In the genomic region with DNA sequence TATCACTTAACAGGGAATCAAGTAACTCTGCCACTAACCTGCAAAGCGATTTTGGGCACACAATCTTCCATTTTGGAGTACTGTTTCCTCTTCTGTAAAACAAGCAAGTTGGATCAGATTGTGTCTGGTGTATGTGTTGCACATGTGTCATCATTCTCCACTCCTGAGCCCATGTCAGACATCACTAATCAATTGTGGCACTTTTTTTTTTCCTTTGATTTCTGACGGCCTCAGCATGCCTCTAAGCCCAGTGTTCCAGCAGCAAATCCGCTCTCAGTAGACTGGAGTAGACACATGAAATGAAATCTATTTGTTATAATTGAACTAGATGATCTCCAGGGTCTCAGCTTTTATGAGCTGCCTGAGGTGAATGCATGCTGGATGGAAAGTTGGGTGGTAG, we compare ENCODE assay signal across 25 cellular contexts.
"Had no signal": no experiment of that assay in that cellular context is flagged by ENCODE, and none has a peak within 500 bp of the region (broad histone marks: within the 10 kb centered on the region; RNA-seq: fewer than 3 reads in every experiment).

No MANE protein-coding gene starts in this region.

- H3K27ac Mint-ChIP-seq: immature natural killer cell; mesothelial cell of epicardium; naive thymus-derived CD8-positive, alpha-beta T cell had no signal

- ATAC-seq: foreskin keratinocyte; gastroesophageal sphincter; heart left ventricle; left cardiac atrium; left ventricle myocardium superior; lower lobe of right lung; mucosa of descending colon; naive thymus-derived CD8-positive, alpha-beta T cell had no signal

- H2AFZ ChIP-seq: hepatocyte had no signal

- H3K4me2 ChIP-seq: hepatocyte had no signal

- FAIRE-seq: endothelial cell of umbilical vein, frontal cortex, islet of Langerhans, keratinocyte had no signal

- H3K4me1 ChIP-seq: foreskin keratinocyte, left lung, lower lobe of right lung had no signal

- H3K27me3 Mint-ChIP-seq: naive B cell; naive thymus-derived CD8-positive, alpha-beta T cell had no signal

- H3K9me3 ChIP-seq: esophagus muscularis mucosa, gastroesophageal sphincter, heart left ventricle, left lung, lower lobe of right lung, mucosa of descending colon had no signal

- H3K4me3 ChIP-seq: coronary artery, dorsolateral prefrontal cortex, esophagus muscularis mucosa, gastroesophageal sphincter, heart left ventricle, hepatocyte, left lung, lower lobe of right lung, mucosa of descending colon had no signal

- H3K4me1 Mint-ChIP-seq: immature natural killer cell had no signal

- H3K36me3 ChIP-seq: esophagus muscularis mucosa, gastroesophageal sphincter, heart left ventricle, left lung, lower lobe of right lung had no signal

- H3K36me3 Mint-ChIP-seq: immature natural killer cell; mesothelial cell of epicardium; naive B cell; naive thymus-derived CD8-positive, alpha-beta T cell had no signal

- DNase-seq: dermis blood vessel endothelial cell; dorsolateral prefrontal cortex; effector CD4-positive, alpha-beta T cell; effector memory CD4-positive, alpha-beta T cell; foreskin keratinocyte; heart left ventricle; hypothalamus; immature natural killer cell; left cardiac atrium; left lung; left ventricle myocardium superior; lower lobe of right lung; mesenchymal stem cell; mucosa of descending colon; naive B cell; naive thymus-derived CD8-positive, alpha-beta T cell had no signal

- H3K27me3 ChIP-seq: dorsolateral prefrontal cortex, esophagus muscularis mucosa, foreskin keratinocyte, gastroesophageal sphincter, heart left ventricle, left lung had no signal

- H3K79me2 ChIP-seq: hepatocyte had no signal

- H3K4me3 Mint-ChIP-seq: immature natural killer cell; mesothelial cell of epicardium; naive B cell; naive thymus-derived CD8-positive, alpha-beta T cell had no signal

- H3K27ac ChIP-seq: coronary artery, dorsolateral prefrontal cortex, esophagus muscularis mucosa, foreskin keratinocyte, gastroesophageal sphincter, heart left ventricle, hepatocyte, left lung, lower lobe of right lung had no signal
